Comparison of ENCODE assay signal across 8 cellular contexts in genomic region chr20:63642518-63643247, GRCh38. TPM values are rescaled to one million over a fixed set of nuclear protein-coding genes. Genes with fewer than 3 reads are reported as not detected.
DNase-seq lines count a peak whose midpoint lies in the region; ATAC-seq and TF ChIP-seq lines count a peak whose summit lies in the region.

No MANE protein-coding gene starts in this region.

- H3K4me3 Mint-ChIP-seq in activated CD4-positive, alpha-beta T cell treated with anti-CD3 and anti-CD28 coated beads for 36 hours, result peak overlapping the region; percentile 62

- H3K27ac ChIP-seq in VCaP (peak overlapping the region; percentile 97), iPS-20b (ENCODE audit: low read length) (no peak overlapping the region), stomach (peak overlapping the region; percentile 72 to 90 (median 85))

- peak; percentile 25 for DNase-seq in activated CD4-positive, alpha-beta T cell treated with anti-CD3 and anti-CD28 coated beads for 36 hours
- no peak for DNase-seq in activated CD4-positive, alpha-beta T cell treated with anti-CD3 and anti-CD28 coated beads for 1 hour
- DNase-seq in stomach, result no peak
- DNase-seq in NCI-H774 (lab: John Stamatoyannopoulos, UW), result no peak

- intact Hi-C loops in activated CD4-positive, alpha-beta T cell treated with anti-CD3 and anti-CD28 coated beads for 36 hours (cut with DNase I, micrococcal nuclease), result loop anchor here (1.0 to 5.0 kb wide), 4 partner anchors 11 to 122 kb away; partner anchors contain the start of genes STMN3 (in 2 of the 2), LIME1 (in 1 of the 2), PPDPF (in 1 of the 2) and RTEL1 (in 1 of the 2)
- intact Hi-C loops in stomach (cut with DNase I; ENCODE audit: low total_unique reads), result no loop called here

- no peaks in the 10 kb centered on the region for H3K27me3 ChIP-seq in iPS-20b (ENCODE audit: insufficient read depth, low read length)
- no peaks in the 10 kb centered on the region for H3K27me3 ChIP-seq in stomach

- H3K9me3 ChIP-seq in iPS-20b (ENCODE audit: insufficient read depth, low read depth, low read length) (no peaks in the 10 kb centered on the region), stomach (no peaks in the 10 kb centered on the region)

- TF ChIP-seq CTCF in VCaP (conservative IDR thresholded peaks at IDR 0.05), result no peak
- TF ChIP-seq CTCF in stomach (IDR thresholded peaks at IDR 0.05), result no peak

- H3K4me3 ChIP-seq in iPS-20b (ENCODE audit: low read length) (peak overlapping the region; percentile 76), stomach (peak overlapping the region; percentile 52 to 62 (median 58))

- H3K36me3 Mint-ChIP-seq in activated CD4-positive, alpha-beta T cell treated with anti-CD3 and anti-CD28 coated beads for 36 hours (ENCODE audit: low read depth), result no peaks in the 10 kb centered on the region

- ATAC-seq in activated CD4-positive, alpha-beta T cell treated with anti-CD3 and anti-CD28 coated beads for 36 hours, result no peak
- ATAC-seq in GM21786 (IDR thresholded peaks at IDR 0.05; ENCODE audit: unreplicated experiment), result no peak
- ATAC-seq in HG03469 (IDR thresholded peaks at IDR 0.05; ENCODE audit: unreplicated experiment), result no peak

- CTCF ChIA-PET in activated CD4-positive, alpha-beta T cell treated with anti-CD3 and anti-CD28 coated beads for 36 hours (lab: Charles Lee), result interaction anchor here (0.9 to 1.6 kb wide), 11 partner anchors 10 to 119 kb away, joined by 3 to 14 read pairs (median 4); partner anchors contain the start of genes ARFRP1, GMEB2, PTK6 and RTEL1

- H3K4me1 Mint-ChIP-seq in activated CD4-positive, alpha-beta T cell treated with anti-CD3 and anti-CD28 coated beads for 36 hours, result peaks cover 25% of the 10 kb centered on the region

- no peaks in the 10 kb centered on the region for H3K36me3 ChIP-seq in iPS-20b (ENCODE audit: insufficient read depth, low read depth, low read length)
- H3K36me3 ChIP-seq in stomach, result no peaks in the 10 kb centered on the region

- no peaks in the 10 kb centered on the region for H3K4me1 ChIP-seq in iPS-20b (ENCODE audit: insufficient read depth, low read length)
- peaks cover 8 to 31% (median 21%) of the 10 kb centered on the region in 4 donors for H3K4me1 ChIP-seq in stomach

- no peaks in the 10 kb centered on the region for H3K9me3 Mint-ChIP-seq in activated CD4-positive, alpha-beta T cell treated with anti-CD3 and anti-CD28 coated beads for 36 hours (ENCODE audit: low read depth)

- no peak for TF ChIP-seq POLR2A in stomach (IDR thresholded peaks at IDR 0.05)

- peak overlapping the region; percentile 66; the same call in 1 of the 2 replicates for H3K9ac ChIP-seq in iPS-20b (ENCODE audit: low read depth, low read length)

- H3K27me3 Mint-ChIP-seq in activated CD4-positive, alpha-beta T cell treated with anti-CD3 and anti-CD28 coated beads for 36 hours, result no peaks in the 10 kb centered on the region

- TF ChIP-seq EP300 in stomach (IDR thresholded peaks at IDR 0.05), result no peak

- WGBS in stomach, 5 donors, result 26 to 73% (median 37%) methylated on average over 5 to 31 of the region's 31 CpGs

- H3K27ac Mint-ChIP-seq in activated CD4-positive, alpha-beta T cell treated with anti-CD3 and anti-CD28 coated beads for 36 hours, result peak overlapping the region; percentile 67

- POLR2A ChIA-PET in activated CD4-positive, alpha-beta T cell treated with anti-CD3 and anti-CD28 coated beads for 36 hours (lab: Charles Lee), result interaction anchor here (0.7 to 2.5 kb wide), 5 partner anchors 16 to 848 kb away, joined by 3 to 12 read pairs (median 4); partner anchors contain the start of genes GMEB2, PTK6 and RTEL1

RNA-seq across cellular contexts. Expression of gene STMN3, which starts 10.5 kb away (rescaled TPM):
- 10 to 100 TPM; 15.4 to 17.6 TPM for total RNA-seq in activated CD4-positive, alpha-beta T cell treated with anti-CD3 and anti-CD28 coated beads for 36 hours
- 10 to 100 TPM in 2 of 5 donors, 1 to 10 TPM in 2, under 1 TPM in 1; 0.87 to 13.4 (median 5.5) TPM for total RNA-seq in stomach
- 10 to 100 TPM; 12.3 to 14.8 (median 12.5) TPM for polyA plus RNA-seq in stomach

RNA-seq across cellular contexts. Expression of gene RTEL1, which starts 15.4 kb away (rescaled TPM):
- 10 to 100 TPM; 44.5 to 44.7 TPM for total RNA-seq in activated CD4-positive, alpha-beta T cell treated with anti-CD3 and anti-CD28 coated beads for 36 hours
- total RNA-seq in stomach, result 10 to 100 TPM; 13.6 to 70.4 (median 32.7) TPM
- 1 to 10 TPM; 7.6 to 10.0 (median 9.2) TPM for polyA plus RNA-seq in stomach

RNA-seq across cellular contexts. Expression of gene GMEB2, which starts 15.8 kb away (rescaled TPM):
- 10 to 100 TPM; 14.0 to 14.1 TPM for total RNA-seq in activated CD4-positive, alpha-beta T cell treated with anti-CD3 and anti-CD28 coated beads for 36 hours
- 10 to 100 TPM in 2 of 5 donors, 1 to 10 TPM in 3; 1.8 to 20.4 (median 8.3) TPM for total RNA-seq in stomach
- 1 to 10 TPM; 5.4 to 7.5 (median 7.4) TPM for polyA plus RNA-seq in stomach

RNA-seq across cellular contexts. Expression of gene TNFRSF6B, which starts 53.8 kb away (rescaled TPM):
- 1 to 10 TPM in 1 of 2 experiments, under 1 TPM in 1; 0.21 to 1.7 TPM for total RNA-seq in activated CD4-positive, alpha-beta T cell treated with anti-CD3 and anti-CD28 coated beads for 36 hours
- total RNA-seq in stomach, result 10 to 100 TPM in 1 of 5 donors, 1 to 10 TPM in 3, not detected in 1; 1.1 to 16.9 (median 3.2) TPM
- polyA plus RNA-seq in stomach, result 10 to 100 TPM in 1 of 3 donors, 1 to 10 TPM in 2; 8.5 to 26.2 (median 9.5) TPM
